ENCODE assay signal across 1 cellular context in genomic region chr9:35071814-35072460, GRCh38.
TF ChIP-seq lines count a peak whose summit lies in the region.

No MANE protein-coding gene starts in this region.

TF ChIP-seq in GM23338, 12 proteins besides CTCF, POLR2A, EP300 and RAD21 (continued from another document):
- TF ChIP-seq EZH2phosphoT487 (IDR thresholded peaks at IDR 0.05; ENCODE audit: unreplicated experiment) = no peak
TF ChIP-seq in GM23338: peak in this region for 2.
